In genomic region chr2:19911799-19912509, GRCh38 we compare ENCODE assay signal across 11 cellular contexts. TPM values are rescaled to one million over a fixed set of nuclear protein-coding genes. Genes with fewer than 3 reads are reported as not detected.
DNase-seq lines count a peak whose midpoint lies in the region; TF ChIP-seq lines count a peak whose summit lies in the region.
"Had no signal": no experiment of that assay in that cellular context is flagged by ENCODE, and none has a peak within 500 bp of the region (broad histone marks: within the 10 kb centered on the region; RNA-seq: fewer than 3 reads in every experiment).

No MANE protein-coding gene starts in this region.

- DNase-seq in GM04504 (ENCODE audit: low read depth) (peak; percentile 59), RKO (ENCODE audit: low spot score) (peak; percentile 35), epithelial cell of proximal tubule (ENCODE audit: low read depth) (peak; percentile 50), renal cortical epithelial cell (ENCODE audit: low read depth) (peak; percentile 99), HuH-7.5 (ENCODE audit: low spot score) (no peak), nephron progenitor cell (no peak), SIG-M5 treated with dmso at 0.1 percent for 504 hours (lab: John Stamatoyannopoulos, UW; ENCODE audit: unreplicated experiment) (no peak)
- DNase-seq: body of pancreas, kidney, NCI-H187 treated with DMSO at 0.1 percent for 48 hours had no signal

- no peak overlapping the region for H3K4me3 ChIP-seq in epithelial cell of proximal tubule (ENCODE audit: low read depth, low read length)
- H3K4me3 ChIP-seq: body of pancreas had no signal

- H3K36me3 Mint-ChIP-seq in nephron progenitor cell (ENCODE audit: low read depth), result peaks cover 36% of the 10 kb centered on the region

- H3K4me3 Mint-ChIP-seq in nephron progenitor cell, result no peak overlapping the region
- H3K4me3 Mint-ChIP-seq: neural crest cell had no signal

- H3K27me3 Mint-ChIP-seq in nephron progenitor cell (ENCODE audit: low read depth, poor library complexity), result no peaks in the 10 kb centered on the region

- TF ChIP-seq CTCF in epithelial cell of proximal tubule (conservative IDR thresholded peaks at IDR 0.05; ENCODE audit: low read depth, low read length) (no peak), nephron progenitor cell (IDR thresholded peaks at IDR 0.05) (no peak)

- no peaks in the 10 kb centered on the region for H3K4me1 Mint-ChIP-seq in nephron progenitor cell

- no peaks in the 10 kb centered on the region for H3K9me3 Mint-ChIP-seq in nephron progenitor cell
- H3K9me3 Mint-ChIP-seq: neural crest cell had no signal

- H3K27ac Mint-ChIP-seq in nephron progenitor cell, result no peak overlapping the region

RNA-seq across cellular contexts. Expression of gene TTC32, which starts 10.2 kb away (rescaled TPM):
- total RNA-seq in epithelial cell of proximal tubule, result 3.8 and 6.5 TPM in 2 replicates
- 5.2 and 19.1 TPM in 2 replicates for total RNA-seq in renal cortical epithelial cell

Comparison
In these comparisons a context has a peak if more than half of its experiments do, and no peak if none do; other contexts are left out.
1. DNase-seq: peak in GM04504 (single experiment), RKO (single experiment), epithelial cell of proximal tubule (single experiment) and renal cortical epithelial cell (single experiment); none in HuH-7.5 (single experiment), nephron progenitor cell (single experiment) and SIG-M5 treated with dmso at 0.1 percent for 504 hours (single experiment).